ENCODE assay signal across 8 cellular contexts in genomic region chrX:136147320-136147901, GRCh38. TPM values are rescaled to one million over a fixed set of nuclear protein-coding genes. Genes with fewer than 3 reads are reported as not detected.
DNase-seq lines count a peak whose midpoint lies in the region; ATAC-seq and TF ChIP-seq lines count a peak whose summit lies in the region.

Gene FHL1, plus strand, starts transcription at chrX:136147533.

- no peak for TF ChIP-seq POLR2A in esophagus muscularis mucosa (IDR thresholded peaks at IDR 0.05; ENCODE audit: low read depth)

- H3K4me1 Mint-ChIP-seq in activated T-cell treated with anti-CD3 and anti-CD28 coated beads, Interleukin-2, amount 50 U/mL, for 4 hours (ENCODE audit: low read depth), result peaks cover 34% of the 10 kb centered on the region

- DNase-seq in NCI-H2171 treated with DMSO at 0.1 percent for 48 hours (lab: John Stamatoyannopoulos, UW) (peak; percentile 56), esophagus muscularis mucosa (ENCODE audit: extremely low spot score) (no peak), myocyte (ENCODE audit: low read depth) (peak; percentile 32), GF-D8 (lab: John Stamatoyannopoulos, UW) (no peak)
- DNase-seq in activated T-cell treated with anti-CD3 and anti-CD28 coated beads, Interleukin-2, amount 50 U/mL, for 4 hours, result peak; percentile 44

- no peaks in the 10 kb centered on the region for H3K27me3 Mint-ChIP-seq in activated T-cell treated with anti-CD3 and anti-CD28 coated beads, Interleukin-2, amount 50 U/mL, for 4 hours (ENCODE audit: low read depth)

- WGBS in esophagus muscularis mucosa, result 0% methylated on average over 4 of the region's 83 CpGs

- H3K27me3 ChIP-seq in esophagus muscularis mucosa (peaks cover 0 to 6% (median 0%) of the 10 kb centered on the region in 4 donors), stomach smooth muscle (ENCODE audit: control insufficient read depth in 1 of 2, insufficient read depth in 2 of 2, low read length in 2 of 2) (no peaks in the 10 kb centered on the region)

- H3K36me3 Mint-ChIP-seq in activated T-cell treated with anti-CD3 and anti-CD28 coated beads, Interleukin-2, amount 50 U/mL, for 4 hours (ENCODE audit: insufficient read depth), result no peaks in the 10 kb centered on the region

- no peaks in the 10 kb centered on the region for H3K36me3 ChIP-seq in esophagus muscularis mucosa
- H3K36me3 ChIP-seq in stomach smooth muscle (ENCODE audit: control insufficient read depth in 2 of 2, insufficient read depth in 2 of 2, low read length in 2 of 2), result no peaks in the 10 kb centered on the region

- H3K27ac ChIP-seq in esophagus muscularis mucosa (replicated peaks in 1 of 4) (peak within 1 kb of the TSS; percentile 94 to 99 (median 98)), stomach smooth muscle (ENCODE audit: low read length) (peak within 1 kb of the TSS; percentile 93)

- H3K4me3 Mint-ChIP-seq in activated T-cell treated with anti-CD3 and anti-CD28 coated beads, Interleukin-2, amount 50 U/mL, for 4 hours, result peak within 1 kb of the TSS; percentile 84

- H3K4me1 ChIP-seq in esophagus muscularis mucosa, result peaks cover 0 to 12% (median 8%) of the 10 kb centered on the region in 4 donors
- H3K4me1 ChIP-seq in stomach smooth muscle (ENCODE audit: control insufficient read depth, insufficient read depth, low read length), result no peaks in the 10 kb centered on the region

- no peaks in the 10 kb centered on the region for H3K9me3 Mint-ChIP-seq in activated T-cell treated with anti-CD3 and anti-CD28 coated beads, Interleukin-2, amount 50 U/mL, for 4 hours

- TF ChIP-seq EP300 in esophagus muscularis mucosa (IDR thresholded peaks at IDR 0.05), result no peak

- H3K9me3 ChIP-seq in esophagus muscularis mucosa (no peaks in the 10 kb centered on the region), stomach smooth muscle (ENCODE audit: control insufficient read depth in 2 of 2, low read length in 2 of 2) (no peaks in the 10 kb centered on the region)

- intact Hi-C loops in esophagus muscularis mucosa (cut with DNase I), result no loop called here

- ATAC-seq in GM18868 (IDR thresholded peaks at IDR 0.05; ENCODE audit: unreplicated experiment) (peak; percentile 67), GM21390 (IDR thresholded peaks at IDR 0.05; ENCODE audit: unreplicated experiment) (no peak)
- peak; percentile 67 to 71 for ATAC-seq in activated T-cell treated with anti-CD3 and anti-CD28 coated beads, Interleukin-2, amount 50 U/mL, for 4 hours

- TF ChIP-seq CTCF in esophagus muscularis mucosa (IDR thresholded peaks at IDR 0.05), result no peak

- peak within 1 kb of the TSS; percentile 83 to 92 for H3K9ac ChIP-seq in stomach smooth muscle (ENCODE audit: low read length in 2 of 2)

- peak within 1 kb of the TSS; percentile 77 to 86 (median 78) for H3K4me3 ChIP-seq in esophagus muscularis mucosa
- H3K4me3 ChIP-seq in stomach smooth muscle (ENCODE audit: low read length in 2 of 2), result peak within 1 kb of the TSS; percentile 76 to 81

RNA-seq across cellular contexts. Expression of gene FHL1, which starts in this region (rescaled TPM):
- 10 to 100 TPM in 1 of 3 donors, 1 to 10 TPM in 2; 7.0 to 13.1 (median 8.8) TPM for total RNA-seq in activated T-cell treated with anti-CD3 and anti-CD28 coated beads, Interleukin-2, amount 50 U/mL, for 4 hours
- total RNA-seq in esophagus muscularis mucosa (1,000 to 10,000 TPM; 2,189 to 3,092 (median 2,823) TPM), myocyte (501 and 805 TPM in 2 replicates)
- polyA plus RNA-seq in myocyte (2012), result 262 TPM

Comparison
In these comparisons a context has a peak if more than half of its experiments do, and no peak if none do; other contexts are left out.
1. RNA of gene FHL1 (total RNA-seq): 2,189 to 3,092 TPM in esophagus muscularis mucosa and 501 to 805 TPM in myocyte; 7.0 to 13.1 TPM in activated T-cell treated with anti-CD3 and anti-CD28 coated beads, Interleukin-2, amount 50 U/mL, for 4 hours; every median in the first group is over 10 times any median in the second.
2. DNase-seq: peak in NCI-H2171 treated with DMSO at 0.1 percent for 48 hours (single experiment), activated T-cell treated with anti-CD3 and anti-CD28 coated beads, Interleukin-2, amount 50 U/mL, for 4 hours (single experiment) and myocyte (single experiment); none in esophagus muscularis mucosa (single experiment) and GF-D8 (single experiment).